ENCODE assay signal across 3 cellular contexts in genomic region chrX:90521284-90521683, GRCh38.
DNase-seq lines count a peak whose midpoint lies in the region; TF ChIP-seq lines count a peak whose summit lies in the region.
"Not testable (repeated sequence)": the region's sequence is repeated elsewhere in the genome, so short reads cannot be mapped to it uniquely, and the experiment has no call there.

No MANE protein-coding gene starts in this region.

- H3K27ac ChIP-seq in sigmoid colon, result not testable (repeated sequence)

- H3K36me3 ChIP-seq in sigmoid colon, result not testable (repeated sequence)

- not testable (repeated sequence) for TF ChIP-seq CTCF in sigmoid colon (IDR thresholded peaks at IDR 0.05)

- not testable (repeated sequence) for H3K4me3 ChIP-seq in sigmoid colon

- DNase-seq in activated gamma-delta T cell (lab: John Stamatoyannopoulos, UW), result peak; percentile 3
- peak; percentile 58 for DNase-seq in cardiac septum (ENCODE audit: low spot score)
- peak; percentile 48 for DNase-seq in sigmoid colon

- H3K4me1 ChIP-seq in sigmoid colon, result not testable (repeated sequence)

- TF ChIP-seq POLR2A in sigmoid colon (IDR thresholded peaks at IDR 0.05), result not testable (repeated sequence)

- not testable (repeated sequence) for H3K27me3 ChIP-seq in sigmoid colon

- not testable (repeated sequence) for H3K9me3 ChIP-seq in sigmoid colon

- 95 to 96% methylated on average over 22 to 26 of the region's 27 CpGs for WGBS in sigmoid colon, 2 donors

- TF ChIP-seq EP300 in sigmoid colon (IDR thresholded peaks at IDR 0.05), result not testable (repeated sequence)

- intact Hi-C loops in cardiac septum (cut with DNase I); sigmoid colon (cut with DNase I): not testable (repeated sequence)

Comparison
In these comparisons a context has a peak if more than half of its experiments do, and no peak if none do; other contexts are left out.
1. DNase-seq: peak in every context shown above with its lines; median percentile 58 in cardiac septum; 48 in sigmoid colon; 3 in activated gamma-delta T cell.